Comparison of ENCODE assay signal across 7 cellular contexts in genomic region chr12:388012-388411, GRCh38. TPM values are rescaled to one million over a fixed set of nuclear protein-coding genes. Genes with fewer than 3 reads are reported as not detected.
DNase-seq lines count a peak whose midpoint lies in the region; ATAC-seq and TF ChIP-seq lines count a peak whose summit lies in the region.

No MANE protein-coding gene starts in this region.

- H3K4me1 Mint-ChIP-seq in HFFc6 (ENCODE audit: low read depth): peaks cover 26% of the 10 kb centered on the region
- peaks cover 20% of the 10 kb centered on the region for H3K4me1 Mint-ChIP-seq in activated T-helper 17 cell treated with anti-CD3 and anti-CD28 coated beads, Interleukin-2, amount 50 U/mL, for 72 hours
- H3K4me1 Mint-ChIP-seq in stimulated activated naive CD8-positive, alpha-beta T cell treated with anti-CD3 and anti-CD28 coated beads, Interleukin-15, amount 100 ng/mL, for 72 hours: peaks cover 20% of the 10 kb centered on the region

- peak overlapping the region; percentile 94 for H3K4me3 Mint-ChIP-seq in HFFc6
- H3K4me3 Mint-ChIP-seq in activated T-helper 17 cell treated with anti-CD3 and anti-CD28 coated beads, Interleukin-2, amount 50 U/mL, for 72 hours: peak overlapping the region; percentile 86
- peak overlapping the region; percentile 90 to 96 for H3K4me3 Mint-ChIP-seq in stimulated activated naive CD8-positive, alpha-beta T cell treated with anti-CD3 and anti-CD28 coated beads, Interleukin-15, amount 100 ng/mL, for 72 hours

- H3K27me3 Mint-ChIP-seq in HFFc6 (ENCODE audit: insufficient read depth): no peaks in the 10 kb centered on the region; the same call in none of the 2 replicates
- no peaks in the 10 kb centered on the region for H3K27me3 Mint-ChIP-seq in activated T-helper 17 cell treated with anti-CD3 and anti-CD28 coated beads, Interleukin-2, amount 50 U/mL, for 72 hours
- no peaks in the 10 kb centered on the region for H3K27me3 Mint-ChIP-seq in stimulated activated naive CD8-positive, alpha-beta T cell treated with anti-CD3 and anti-CD28 coated beads, Interleukin-15, amount 100 ng/mL, for 72 hours

- peak overlapping the region; percentile 87 for H3K4me3 ChIP-seq in iPS-18c (ENCODE audit: insufficient read depth, low read depth, low read length)

- H3K27ac Mint-ChIP-seq in HFFc6: peak overlapping the region; percentile 100
- H3K27ac Mint-ChIP-seq in activated T-helper 17 cell treated with anti-CD3 and anti-CD28 coated beads, Interleukin-2, amount 50 U/mL, for 72 hours: peak overlapping the region; percentile 86
- H3K27ac Mint-ChIP-seq in stimulated activated naive CD8-positive, alpha-beta T cell treated with anti-CD3 and anti-CD28 coated beads, Interleukin-15, amount 100 ng/mL, for 72 hours: peak overlapping the region; percentile 91 to 97

- DNase-seq in HFFc6 (no peak), NCI-H446 (lab: John Stamatoyannopoulos, UW) (no peak)
- DNase-seq in stimulated activated naive CD8-positive, alpha-beta T cell treated with anti-CD3 and anti-CD28 coated beads, Interleukin-15, amount 100 ng/mL, for 72 hours: no peak

- no peak for TF ChIP-seq CTCF in HFFc6 (IDR thresholded peaks at IDR 0.05)

- no peaks in the 10 kb centered on the region for H3K9me3 ChIP-seq in iPS-18c (ENCODE audit: control insufficient read depth, insufficient read depth, low read length)

- no peaks in the 10 kb centered on the region for H3K9me3 Mint-ChIP-seq in HFFc6
- peaks cover 5% of the 10 kb centered on the region for H3K9me3 Mint-ChIP-seq in activated T-helper 17 cell treated with anti-CD3 and anti-CD28 coated beads, Interleukin-2, amount 50 U/mL, for 72 hours
- H3K9me3 Mint-ChIP-seq in stimulated activated naive CD8-positive, alpha-beta T cell treated with anti-CD3 and anti-CD28 coated beads, Interleukin-15, amount 100 ng/mL, for 72 hours: no peaks in the 10 kb centered on the region

- no peak for ATAC-seq in activated T-helper 17 cell treated with anti-CD3 and anti-CD28 coated beads, Interleukin-2, amount 50 U/mL, for 72 hours (replicated peaks)
- no peak for ATAC-seq in stimulated activated naive CD8-positive, alpha-beta T cell treated with anti-CD3 and anti-CD28 coated beads, Interleukin-15, amount 100 ng/mL, for 72 hours
- no peak for ATAC-seq in GM21737 (IDR thresholded peaks at IDR 0.05; ENCODE audit: unreplicated experiment)
- no peak for ATAC-seq in GM19467 (IDR thresholded peaks at IDR 0.05; ENCODE audit: unreplicated experiment)

- H3K36me3 Mint-ChIP-seq in HFFc6 (ENCODE audit: low read depth): peaks cover 31% of the 10 kb centered on the region
- peaks cover 52% of the 10 kb centered on the region for H3K36me3 Mint-ChIP-seq in activated T-helper 17 cell treated with anti-CD3 and anti-CD28 coated beads, Interleukin-2, amount 50 U/mL, for 72 hours (ENCODE audit: low read depth)

RNA-seq across cellular contexts. Expression of gene KDM5A, which starts 1.1 kb away (rescaled TPM):
- total RNA-seq in HFFc6 (2021; fragmentation: NEBNext Ultra II Directional; extraction: Animal tissue kit (Norgen Biotek cat#: 25700)): 10 to 100 TPM; 47.1 to 55.0 (median 52.0) TPM
- total RNA-seq in activated T-helper 17 cell treated with anti-CD3 and anti-CD28 coated beads, Interleukin-2, amount 50 U/mL, for 72 hours: 10 to 100 TPM; 62.5 to 82.1 TPM

RNA-seq across cellular contexts. Expression of gene CCDC77, which starts 13.4 kb away (rescaled TPM):
- total RNA-seq in HFFc6 (2021; fragmentation: NEBNext Ultra II Directional; extraction: Animal tissue kit (Norgen Biotek cat#: 25700)): 10 to 100 TPM in 5 of 6 experiments, 1 to 10 TPM in 1; 7.7 to 12.6 (median 11.6) TPM
- total RNA-seq in activated T-helper 17 cell treated with anti-CD3 and anti-CD28 coated beads, Interleukin-2, amount 50 U/mL, for 72 hours: 10 to 100 TPM; 17.4 to 22.8 TPM
